14 cellular contexts compared by ENCODE assay signal in genomic region chr7:140375808-140376730, GRCh38. TPM values are rescaled to one million over a fixed set of nuclear protein-coding genes. Genes with fewer than 3 reads are reported as not detected.
DNase-seq lines count a peak whose midpoint lies in the region; ATAC-seq and TF ChIP-seq lines count a peak whose summit lies in the region.
"Had no signal": no experiment of that assay in that cellular context is flagged by ENCODE, and none has a peak within 500 bp of the region (broad histone marks: within the 10 kb centered on the region; RNA-seq: fewer than 3 reads in every experiment).

No MANE protein-coding gene starts in this region.

- H3K4me3 ChIP-seq in coronary artery (no peak overlapping the region), Peyer's patch (no peak overlapping the region)
- H3K4me3 ChIP-seq: hepatocyte, lower lobe of right lung had no signal

- peaks cover 30% of the 10 kb centered on the region for H3K36me3 Mint-ChIP-seq in activated B cell treated with CpG ODN at 0.5 μM for 24 hours (ENCODE audit: low read depth)
- H3K36me3 Mint-ChIP-seq in central memory CD8-positive, alpha-beta T cell (ENCODE audit: insufficient read depth), result peaks cover 21% of the 10 kb centered on the region

- no peaks in the 10 kb centered on the region for H3K9me3 Mint-ChIP-seq in activated B cell treated with CpG ODN at 0.5 μM for 24 hours
- no peaks in the 10 kb centered on the region for H3K9me3 Mint-ChIP-seq in central memory CD8-positive, alpha-beta T cell

- CTCF ChIA-PET in activated B cell treated with CpG ODN at 0.5 μM for 24 hours (lab: Charles Lee), result no interaction called here

- H3K4me1 ChIP-seq in Peyer's patch, result no peaks in the 10 kb centered on the region
- H3K4me1 ChIP-seq: lower lobe of right lung had no signal

- peak overlapping the region; percentile 36 for H3K4me3 Mint-ChIP-seq in activated B cell treated with CpG ODN at 0.5 μM for 24 hours
- H3K4me3 Mint-ChIP-seq in central memory CD8-positive, alpha-beta T cell, result peak overlapping the region; percentile 71

- H3K36me3 ChIP-seq in Peyer's patch, result peaks cover 0 to 26% (median 0%) of the 10 kb centered on the region in 3 donors

- ATAC-seq in activated B cell treated with CpG ODN at 0.5 μM for 24 hours (ENCODE audit: low read depth), result no peak
- peak; percentile 83 for ATAC-seq in central memory CD8-positive, alpha-beta T cell (replicated peaks; ENCODE audit: extremely low read depth, poor library complexity, severe bottlenecking)
- peak; percentile 91 for ATAC-seq in stimulated activated naive CD8-positive, alpha-beta T cell treated with anti-CD3 and anti-CD28 coated beads, Interleukin-15, Interleukin-2, amounts not matched to agents 100 U/mL and 50 U/mL, for 24 hours

- TF ChIP-seq CTCF in activated B cell treated with CpG ODN at 0.5 μM for 24 hours (IDR thresholded peaks at IDR 0.05), result no peak
- no peak for TF ChIP-seq CTCF in coronary artery (IDR thresholded peaks at IDR 0.05)
- TF ChIP-seq CTCF in Peyer's patch (IDR thresholded peaks at IDR 0.05), result no peak

- DNase-seq in activated CD4-positive, alpha-beta T cell treated with anti-CD3 and anti-CD28 coated beads for 48 hours, result peak; percentile 46
- no peak for DNase-seq in activated CD4-positive, alpha-beta T cell treated with anti-CD3 and anti-CD28 coated beads, Interleukin-2, amount 50 U/mL, for 1 hour
- DNase-seq in activated B cell treated with CpG ODN at 0.5 μM for 24 hours (no peak), coronary artery (ENCODE audit: low spot score) (no peak), erythroblast (lab: John Stamatoyannopoulos, UW) (no peak), Peyer's patch (no peak)
- DNase-seq in central memory CD8-positive, alpha-beta T cell (ENCODE audit: low spot score in 2 of 2), result no peak
- DNase-seq in stimulated activated naive CD8-positive, alpha-beta T cell treated with anti-CD3 and anti-CD28 coated beads, Interleukin-15, Interleukin-2, amounts not matched to agents 100 U/mL and 50 U/mL, for 24 hours, result no peak
- DNase-seq: anterior cingulate cortex, lower lobe of right lung, substantia nigra had no signal

- POLR2A ChIA-PET in activated B cell treated with CpG ODN at 0.5 μM for 24 hours (lab: Charles Lee), result no interaction called here

- TF ChIP-seq POLR2A in erythroblast (IDR thresholded peaks at IDR 0.05; ENCODE audit: low read length) (no peak), Peyer's patch (IDR thresholded peaks at IDR 0.05) (no peak)

- peaks cover 10% of the 10 kb centered on the region for H3K4me1 Mint-ChIP-seq in activated B cell treated with CpG ODN at 0.5 μM for 24 hours
- H3K4me1 Mint-ChIP-seq in central memory CD8-positive, alpha-beta T cell, result peaks cover 9% of the 10 kb centered on the region

- H3K27ac Mint-ChIP-seq in activated B cell treated with CpG ODN at 0.5 μM for 24 hours, result no peak overlapping the region
- H3K27ac Mint-ChIP-seq in central memory CD8-positive, alpha-beta T cell (ENCODE audit: low read depth), result peak overlapping the region; percentile 87

- H3K27me3 ChIP-seq in Peyer's patch, result no peaks in the 10 kb centered on the region
- H3K27me3 ChIP-seq: hepatocyte had no signal

- no peaks in the 10 kb centered on the region for H3K27me3 Mint-ChIP-seq in activated B cell treated with CpG ODN at 0.5 μM for 24 hours
- H3K27me3 Mint-ChIP-seq in central memory CD8-positive, alpha-beta T cell, result no peaks in the 10 kb centered on the region

- H3K27ac ChIP-seq in coronary artery, result no peak overlapping the region
- peak overlapping the region in 2 of 4 donors; percentile 23 to 31 for H3K27ac ChIP-seq in Peyer's patch
- H3K27ac ChIP-seq: hepatocyte, lower lobe of right lung had no signal

- no peaks in the 10 kb centered on the region for H3K9me3 ChIP-seq in Peyer's patch
- H3K9me3 ChIP-seq: lower lobe of right lung had no signal

- intact Hi-C loops in activated B cell treated with CpG ODN at 0.5 μM for 24 hours (cut with micrococcal nuclease), result no loop called here

RNA-seq across cellular contexts. Expression of gene SLC37A3, which starts 22.3 kb away (rescaled TPM):
- total RNA-seq in activated B cell treated with CpG ODN at 0.5 μM for 24 hours (10.6 and 12.4 TPM in 2 replicates), Peyer's patch (100 to 1,000 TPM in 2 of 4 donors, 10 to 100 TPM in 2; 45.4 to 124 (median 98.9) TPM)

RNA-seq across cellular contexts. Expression of gene RAB19, which starts 27.8 kb away (rescaled TPM):
- total RNA-seq in activated B cell treated with CpG ODN at 0.5 μM for 24 hours (0.37 and 0.55 TPM in 2 replicates), Peyer's patch (10 to 100 TPM in 2 of 4 donors, 1 to 10 TPM in 2; 7.4 to 18.6 (median 10.1) TPM)
- total RNA-seq: Daoy, NCI-H460 had no signal
